In genomic region chr11:116638463-116638862, GRCh38 we compare ENCODE assay signal across 29 cellular contexts.
"Had no signal": no experiment of that assay in that cellular context is flagged by ENCODE, and none has a peak within 500 bp of the region (broad histone marks: within the 10 kb centered on the region; RNA-seq: fewer than 3 reads in every experiment).

No MANE protein-coding gene starts in this region.

- H3K9me3 Mint-ChIP-seq: activated naive CD4-positive, alpha-beta T cell treated with anti-CD3 and anti-CD28 coated beads, Interleukin-2, amount 50 U/mL, for 72 hours; activated T-cell treated with anti-CD3 and anti-CD28 coated beads, Interleukin-2, amount 50 U/mL, for 24 hours; activated T-helper 17 cell treated with anti-CD3 and anti-CD28 coated beads, Interleukin-2, amount 50 U/mL, for 72 hours; central memory CD8-positive, alpha-beta T cell; natural killer cell; neural progenitor cell; stimulated activated effector memory CD8-positive, alpha-beta T cell treated with anti-CD3 and anti-CD28 coated beads, Interleukin-12 subunit alpha, Interleukin-12 subunit beta, amount 100 ng/mL, for 72 hours; stimulated activated naive CD8-positive, alpha-beta T cell treated with anti-CD3 and anti-CD28 coated beads, Interleukin-15, Interleukin-2, amounts not matched to agents 100 ng/mL and 50 ng/mL, for 24 hours had no signal

- H3K4me3 Mint-ChIP-seq: activated CD4-positive, alpha-beta T cell treated with anti-CD3 and anti-CD28 coated beads for 36 hours; activated T-cell treated with anti-CD3 and anti-CD28 coated beads, Interleukin-2, amount 50 U/mL, for 24 hours; activated T-helper 17 cell treated with anti-CD3 and anti-CD28 coated beads, Interleukin-2, amount 50 U/mL, for 72 hours; central memory CD8-positive, alpha-beta T cell; natural killer cell; neural progenitor cell; stimulated activated effector memory CD8-positive, alpha-beta T cell treated with anti-CD3 and anti-CD28 coated beads, Interleukin-12 subunit alpha, Interleukin-12 subunit beta, amount 100 ng/mL, for 72 hours; stimulated activated naive CD8-positive, alpha-beta T cell treated with anti-CD3 and anti-CD28 coated beads, Interleukin-15, Interleukin-2, amounts not matched to agents 100 ng/mL and 50 ng/mL, for 24 hours had no signal

- H3K4me3 ChIP-seq: gastrocnemius medialis, left ventricle myocardium inferior, lung, neural progenitor cell, psoas muscle, sigmoid colon, thyroid gland, upper lobe of left lung had no signal

- H3K4me1 Mint-ChIP-seq: activated CD4-positive, alpha-beta T cell treated with anti-CD3 and anti-CD28 coated beads for 36 hours; activated T-helper 17 cell treated with anti-CD3 and anti-CD28 coated beads, Interleukin-2, amount 50 U/mL, for 72 hours; central memory CD8-positive, alpha-beta T cell; natural killer cell; neural progenitor cell; stimulated activated effector memory CD8-positive, alpha-beta T cell treated with anti-CD3 and anti-CD28 coated beads, Interleukin-12 subunit alpha, Interleukin-12 subunit beta, amount 100 ng/mL, for 72 hours had no signal

- H3K27ac Mint-ChIP-seq: activated CD4-positive, alpha-beta T cell treated with anti-CD3 and anti-CD28 coated beads for 36 hours; activated naive CD4-positive, alpha-beta T cell treated with anti-CD3 and anti-CD28 coated beads, Interleukin-2, amount 50 U/mL, for 72 hours; activated T-cell treated with anti-CD3 and anti-CD28 coated beads, Interleukin-2, amount 50 U/mL, for 24 hours; activated T-helper 17 cell treated with anti-CD3 and anti-CD28 coated beads, Interleukin-2, amount 50 U/mL, for 72 hours; natural killer cell; neural progenitor cell; stimulated activated effector memory CD8-positive, alpha-beta T cell treated with anti-CD3 and anti-CD28 coated beads, Interleukin-12 subunit alpha, Interleukin-12 subunit beta, amount 100 ng/mL, for 72 hours; stimulated activated naive CD8-positive, alpha-beta T cell treated with anti-CD3 and anti-CD28 coated beads, Interleukin-15, Interleukin-2, amounts not matched to agents 100 ng/mL and 50 ng/mL, for 24 hours had no signal

- H3K36me3 ChIP-seq: gastrocnemius medialis, left ventricle myocardium inferior, neural progenitor cell, sigmoid colon, thyroid gland, upper lobe of left lung had no signal

- H3K4me1 ChIP-seq: gastrocnemius medialis, left ventricle myocardium inferior, neural progenitor cell, parathyroid adenoma, psoas muscle, sigmoid colon, thyroid gland, upper lobe of left lung had no signal

- H3K27me3 Mint-ChIP-seq: stimulated activated naive CD8-positive, alpha-beta T cell treated with anti-CD3 and anti-CD28 coated beads, Interleukin-15, Interleukin-2, amounts not matched to agents 100 ng/mL and 50 ng/mL, for 24 hours had no signal

- H3K9me3 ChIP-seq: gastrocnemius medialis, thyroid gland had no signal

- H3K9ac ChIP-seq: neural progenitor cell, parathyroid adenoma had no signal

- H3K27ac ChIP-seq: gastrocnemius medialis, left ventricle myocardium inferior, neural progenitor cell, parathyroid adenoma, psoas muscle, sigmoid colon, thyroid gland, upper lobe of left lung had no signal

- ATAC-seq: activated CD4-positive, alpha-beta T cell treated with anti-CD3 and anti-CD28 coated beads for 36 hours; activated naive CD4-positive, alpha-beta T cell treated with anti-CD3 and anti-CD28 coated beads, Interleukin-2, amount 50 U/mL, for 72 hours; activated T-helper 17 cell treated with anti-CD3 and anti-CD28 coated beads, Interleukin-2, amount 50 U/mL, for 72 hours; gastrocnemius medialis; natural killer cell; psoas muscle; stimulated activated effector memory CD8-positive, alpha-beta T cell treated with anti-CD3 and anti-CD28 coated beads, Interleukin-12 subunit alpha, Interleukin-12 subunit beta, amount 100 ng/mL, for 72 hours had no signal

- H3K36me3 Mint-ChIP-seq: activated naive CD4-positive, alpha-beta T cell treated with anti-CD3 and anti-CD28 coated beads, Interleukin-2, amount 50 U/mL, for 72 hours; natural killer cell; neural progenitor cell; stimulated activated effector memory CD8-positive, alpha-beta T cell treated with anti-CD3 and anti-CD28 coated beads, Interleukin-12 subunit alpha, Interleukin-12 subunit beta, amount 100 ng/mL, for 72 hours had no signal

- DNase-seq: activated CD4-positive, alpha-beta T cell treated with anti-CD3 and anti-CD28 coated beads for 36 hours; activated CD4-positive, CD25-positive, alpha-beta regulatory T cell; activated CD8-positive, alpha-beta memory T cell treated with anti-CD3 and anti-CD28 coated beads for 24 hours; activated CD8-positive, alpha-beta memory T cell treated with anti-CD3 and anti-CD28 coated beads, Interleukin-2, amount 50 U/mL, for 4 hours; activated gamma-delta T cell treated with Interleukin-2 at 50 U/mL for 16 hours; activated T-cell treated with anti-CD3 and anti-CD28 coated beads, Interleukin-2, amount 50 U/mL, for 24 hours; dermis blood vessel endothelial cell; effector CD8-positive, alpha-beta T cell; erythroblast; gastrocnemius medialis; glutamatergic neuron; left ventricle myocardium inferior; mesendoderm; natural killer cell; occipital lobe; psoas muscle; sigmoid colon; small intestine; stimulated activated CD4-positive, alpha-beta T cell treated with anti-CD3 and anti-CD28 coated beads, Interleukin-4, amount 100 ng/mL, for 24 hours; thyroid gland; upper lobe of left lung had no signal

- H3K27me3 ChIP-seq: neural progenitor cell, sigmoid colon, thyroid gland, upper lobe of left lung had no signal
